12 cellular contexts compared by ENCODE assay signal in genomic region chr3:119359476-119359998, GRCh38.
DNase-seq lines count a peak whose midpoint lies in the region; ATAC-seq and TF ChIP-seq lines count a peak whose summit lies in the region.
"Had no signal": no experiment of that assay in that cellular context is flagged by ENCODE, and none has a peak within 500 bp of the region (broad histone marks: within the 10 kb centered on the region; RNA-seq: fewer than 3 reads in every experiment).

No MANE protein-coding gene starts in this region.

- no peaks in the 10 kb centered on the region for H3K27me3 Mint-ChIP-seq in mesothelial cell of epicardium (ENCODE audit: low read depth)

- peak; percentile 72 for ATAC-seq in GM18870 (IDR thresholded peaks at IDR 0.05; ENCODE audit: unreplicated experiment)
- peak; percentile 67 for ATAC-seq in HG02571 (IDR thresholded peaks at IDR 0.05; ENCODE audit: unreplicated experiment)
- ATAC-seq: activated CD8-positive, alpha-beta T cell treated with anti-CD3 and anti-CD28 coated beads, Interleukin-2, amount 10 ng/mL, durations not matched to agents 7 days and 5 days had no signal

- peak overlapping the region; percentile 0 for H3K4me3 Mint-ChIP-seq in mesothelial cell of epicardium
- H3K4me3 Mint-ChIP-seq: activated CD8-positive, alpha-beta T cell treated with anti-CD3 and anti-CD28 coated beads, Interleukin-2, amount 10 ng/mL, durations not matched to agents 7 days and 5 days had no signal

- H3K9ac ChIP-seq in Karpas-422 (ENCODE audit: low read length) = no peak overlapping the region
- no peak overlapping the region for H3K9ac ChIP-seq in mammary epithelial cell (ENCODE audit: insufficient read depth, low read length)

- TF ChIP-seq EP300 in suprapubic skin (IDR thresholded peaks at IDR 0.05) = no peak

- WGBS in mammary epithelial cell (ENCODE audit: low coverage, missing lambda C conversion rate) = 83% methylated on average over 6 of the region's 6 CpGs
- 67% methylated on average over 6 of the region's 6 CpGs for WGBS in suprapubic skin

- no peaks in the 10 kb centered on the region for H3K36me3 Mint-ChIP-seq in mesothelial cell of epicardium

- H3K4me1 ChIP-seq in Karpas-422 (ENCODE audit: low read length) (peaks cover 19% of the 10 kb centered on the region), mammary epithelial cell (ENCODE audit: insufficient read depth, low read length) (peaks cover 5% of the 10 kb centered on the region), suprapubic skin (peaks cover 2% of the 10 kb centered on the region)

- H3K79me2 ChIP-seq in Karpas-422 (ENCODE audit: low read length) = no peaks in the 10 kb centered on the region
- no peaks in the 10 kb centered on the region for H3K79me2 ChIP-seq in mammary epithelial cell (ENCODE audit: insufficient read depth, low read length)

- CTCF ChIA-PET in mammary epithelial cell (lab: Charles Lee; ENCODE audit: low non-redundant PET) = no interaction called here

- H3K9me3 ChIP-seq in Karpas-422 (ENCODE audit: low read length) (no peaks in the 10 kb centered on the region), mammary epithelial cell (replicated peaks; ENCODE audit: insufficient read depth, low read length) (no peaks in the 10 kb centered on the region), suprapubic skin (no peaks in the 10 kb centered on the region)

- H3K27ac ChIP-seq in Karpas-422 (ENCODE audit: low read length) (no peak overlapping the region), mammary epithelial cell (ENCODE audit: insufficient read depth, low read depth, low read length) (no peak overlapping the region), coronary artery (no peak overlapping the region), suprapubic skin (no peak overlapping the region)
- H3K27ac ChIP-seq: HL-60 had no signal

- in situ Hi-C loops in mammary epithelial cell (cut with MboI; ENCODE audit: low sequenced_read_pairs in 2 of 2) = loop anchor here in 1 of 2 donors (25.0 kb wide), 1 partner anchor 472 kb away; no protein-coding TSS in a partner anchor

- dilution Hi-C loops in mammary epithelial cell (cut with HindIII; ENCODE audit: low sequenced_read_pairs) = no loop called here

- peaks cover 23% of the 10 kb centered on the region for H3K4me1 Mint-ChIP-seq in mesothelial cell of epicardium

- H3K4me3 ChIP-seq in Karpas-422 (ENCODE audit: low read length) = no peak overlapping the region
- no peak overlapping the region for H3K4me3 ChIP-seq in mammary epithelial cell (replicated peaks in 1 of 3; ENCODE audit: insufficient read depth in 1 of 3, low read depth in 2 of 3, low read length in 3 of 3)
- H3K4me3 ChIP-seq in coronary artery = no peak overlapping the region
- H3K4me3 ChIP-seq in suprapubic skin = no peak overlapping the region

- no peak for TF ChIP-seq CTCF in mesothelial cell of epicardium (IDR thresholded peaks at IDR 0.05; ENCODE audit: unreplicated experiment)
- no peak for TF ChIP-seq CTCF in mammary epithelial cell (conservative IDR thresholded peaks at IDR 0.05 in 1 of 2, IDR thresholded peaks at IDR 0.05 in 1 of 2; ENCODE audit: extremely low read depth in 1 of 2, insufficient read depth in 1 of 2, low read depth in 1 of 2, low read length in 2 of 2)
- no peak for TF ChIP-seq CTCF in coronary artery (IDR thresholded peaks at IDR 0.05)
- no peak for TF ChIP-seq CTCF in suprapubic skin (IDR thresholded peaks at IDR 0.05)

- intact Hi-C loops in mammary epithelial cell (cut with micrococcal nuclease) = no loop called here

- no peaks in the 10 kb centered on the region for H3K27me3 ChIP-seq in Karpas-422 (ENCODE audit: low read length)
- no peaks in the 10 kb centered on the region for H3K27me3 ChIP-seq in mammary epithelial cell (ENCODE audit: insufficient read depth, low read length)
- H3K27me3 ChIP-seq in suprapubic skin = no peaks in the 10 kb centered on the region

- H4K20me1 ChIP-seq in Karpas-422 (ENCODE audit: insufficient read depth, low read depth, low read length) (no peaks in the 10 kb centered on the region), mammary epithelial cell (ENCODE audit: insufficient read depth, low read length) (no peaks in the 10 kb centered on the region)

- H3K27ac Mint-ChIP-seq in mesothelial cell of epicardium = peak overlapping the region; percentile 64
- H3K27ac Mint-ChIP-seq: activated CD8-positive, alpha-beta T cell treated with anti-CD3 and anti-CD28 coated beads, Interleukin-2, amount 10 ng/mL, durations not matched to agents 7 days and 5 days had no signal

- BruUV-seq in mammary epithelial cell (replicated peaks; lab: Mats Ljungman, UMichigan) = no TSS peak

- H3K4me2 ChIP-seq in Karpas-422 (ENCODE audit: low read depth, low read length, poor library complexity, severe bottlenecking) (peak overlapping the region; percentile 52), mammary epithelial cell (ENCODE audit: insufficient read depth, low read depth, low read length) (no peak overlapping the region)

- H3K9me3 Mint-ChIP-seq in mesothelial cell of epicardium = no peaks in the 10 kb centered on the region

- no peaks in the 10 kb centered on the region for H3K9me2 ChIP-seq in Karpas-422 (replicated peaks; ENCODE audit: insufficient read depth, low read length)

- DNase-seq in Karpas-422 (peak; percentile 70), mesothelial cell of epicardium (ENCODE audit: low spot score in 2 of 2, unreplicated experiment in 2 of 2) (no peak), mammary epithelial cell (no peak), coronary artery (ENCODE audit: low spot score) (no peak), suprapubic skin (ENCODE audit: low spot score in 2 of 2) (no peak), HT-29 (ENCODE audit: low spot score) (no peak)
- DNase-seq: activated CD8-positive, alpha-beta T cell treated with anti-CD3 and anti-CD28 coated beads, Interleukin-2, amount 10 ng/mL, durations not matched to agents 7 days and 5 days; nucleus accumbens; SHP77 had no signal

- TF ChIP-seq POLR2A in suprapubic skin (IDR thresholded peaks at IDR 0.05) = no peak

- H3K36me3 ChIP-seq in Karpas-422 (ENCODE audit: insufficient read depth, low read length) (no peaks in the 10 kb centered on the region), mammary epithelial cell (ENCODE audit: insufficient read depth, low read length) (no peaks in the 10 kb centered on the region), suprapubic skin (no peaks in the 10 kb centered on the region)

- no peak overlapping the region for H2AFZ ChIP-seq in Karpas-422 (ENCODE audit: low read length)
- H2AFZ ChIP-seq in mammary epithelial cell (ENCODE audit: low read depth, low read length) = no peak overlapping the region
